ENCODE assay signal across 8 cellular contexts in genomic region chr1:155137129-155137528, GRCh38. TPM values are rescaled to one million over a fixed set of nuclear protein-coding genes. Genes with fewer than 3 reads are reported as not detected.
DNase-seq lines count a peak whose midpoint lies in the region; ATAC-seq and TF ChIP-seq lines count a peak whose summit lies in the region.

No MANE protein-coding gene starts in this region.

- H3K4me3 Mint-ChIP-seq in Caco-2 (ENCODE audit: unreplicated experiment) (peak overlapping the region; percentile 81), osteocyte (ENCODE audit: unreplicated experiment) (peak overlapping the region; percentile 95)

- no peak for DNase-seq in Caco-2
- DNase-seq in Panc1 (ENCODE audit: low read depth, low spot score): no peak
- DNase-seq in epithelial cell of prostate (ENCODE audit: low read depth, low spot score): no peak
- DNase-seq in osteocyte (ENCODE audit: extremely low spot score, unreplicated experiment): no peak
- no peak for DNase-seq in NCI-H1694 (lab: John Stamatoyannopoulos, UW)
- DNase-seq in DMS153 treated with DMSO at 0.1 percent for 48 hours (lab: John Stamatoyannopoulos, UW; ENCODE audit: unreplicated experiment): no peak

- H3K9me3 ChIP-seq in Caco-2 (no peaks in the 10 kb centered on the region), Panc1 (ENCODE audit: control insufficient read depth, insufficient read depth, low read depth, low read length) (no peaks in the 10 kb centered on the region)

- H3K9me3 Mint-ChIP-seq in Caco-2 (ENCODE audit: unreplicated experiment) (no peaks in the 10 kb centered on the region), osteocyte (ENCODE audit: unreplicated experiment) (no peaks in the 10 kb centered on the region)

- H3K27me3 ChIP-seq in Caco-2 (replicated peaks; ENCODE audit: control insufficient read depth, insufficient read depth, low read length) (no peaks in the 10 kb centered on the region), Panc1 (ENCODE audit: control insufficient read depth, insufficient read depth, low read length) (no peaks in the 10 kb centered on the region)

- intact Hi-C loops in Caco-2 (cut with micrococcal nuclease; ENCODE audit: unreplicated experiment) (no loop called here), Panc1 (cut with micrococcal nuclease; ENCODE audit: unreplicated experiment) (no loop called here)

- H3K4me1 ChIP-seq in Caco-2: peaks cover 9% of the 10 kb centered on the region
- H3K4me1 ChIP-seq in Panc1 (ENCODE audit: control insufficient read depth, insufficient read depth, low read length): peaks cover 30% of the 10 kb centered on the region

- H3K36me3 ChIP-seq in Caco-2 (ENCODE audit: control insufficient read depth, insufficient read depth, low read length) (peaks cover 11% of the 10 kb centered on the region), Panc1 (ENCODE audit: control insufficient read depth, insufficient read depth, low read length) (no peaks in the 10 kb centered on the region)

- TF ChIP-seq CTCF in Caco-2 (IDR thresholded peaks at IDR 0.05; ENCODE audit: insufficient read depth in 1 of 2, low read depth in 1 of 2, low read length in 1 of 2, severe bottlenecking in 1 of 2, unreplicated experiment in 1 of 2) (no peak), Panc1 (IDR thresholded peaks at IDR 0.05) (no peak), osteocyte (IDR thresholded peaks at IDR 0.05) (no peak)

- BruUV-seq in Caco-2 (replicated peaks; lab: Mats Ljungman, UMichigan): no TSS peak
- no TSS peak for BruUV-seq in Panc1 (replicated peaks; lab: Mats Ljungman, UMichigan)

- in situ Hi-C loops in Panc1 (cut with HindIII; ENCODE audit: low pct_unique_long_range_greater_than_20kb, low sequenced_read_pairs): no loop called here

- H3K27ac ChIP-seq in Panc1 (ENCODE audit: low read length): peak overlapping the region; percentile 93
- peak overlapping the region; percentile 99 for H3K27ac ChIP-seq in epithelial cell of prostate

- POLR2A ChIA-PET in Caco-2 (lab: Charles Lee): interaction anchor here (0.5 to 1.6 kb wide), 2 partner anchors 16 to 797 kb away, joined by 3 read pairs; partner anchors contain the start of gene KHDC4
- POLR2A ChIA-PET in Panc1 (lab: Charles Lee): interaction anchor here (0.8 kb wide), 1 partner anchor 9 kb away, joined by 3 read pairs; the partner anchor contains the start of gene EFNA1

- H3K4me3 ChIP-seq in Caco-2 (ENCODE audit: low read depth, low read length) (peak overlapping the region; percentile 29), Panc1 (ENCODE audit: low read depth in 2 of 2, low read length in 2 of 2) (peak overlapping the region; percentile 60 to 86)

- ATAC-seq in Panc1: no peak
- no peak for ATAC-seq in GM19328 (IDR thresholded peaks at IDR 0.05; ENCODE audit: unreplicated experiment)
- no peak for ATAC-seq in HG03045 (IDR thresholded peaks at IDR 0.05; ENCODE audit: unreplicated experiment)

- H3K36me3 Mint-ChIP-seq in Caco-2 (ENCODE audit: insufficient read depth, unreplicated experiment) (peaks cover 52% of the 10 kb centered on the region), osteocyte (ENCODE audit: unreplicated experiment) (peaks cover 11% of the 10 kb centered on the region)

- H3K27ac Mint-ChIP-seq in Caco-2 (ENCODE audit: unreplicated experiment) (peak overlapping the region; percentile 86), osteocyte (ENCODE audit: unreplicated experiment) (peak overlapping the region; percentile 99)

- H3K4me1 Mint-ChIP-seq in Caco-2 (ENCODE audit: low read depth, unreplicated experiment) (peaks cover 11% of the 10 kb centered on the region), osteocyte (ENCODE audit: unreplicated experiment) (peaks cover 53% of the 10 kb centered on the region)

- CTCF ChIA-PET in Caco-2 (lab: Charles Lee) (interaction anchor here (1.0 to 1.4 kb wide), 2 partner anchors 30 to 36 kb away, joined by 4 to 5 read pairs; partner anchors contain the start of gene KRTCAP2), Panc1 (lab: Charles Lee) (interaction anchor here (0.6 kb wide), 1 partner anchor 14 kb away, joined by 7 read pairs; no protein-coding TSS in a partner anchor)

- H3K27me3 Mint-ChIP-seq in Caco-2 (ENCODE audit: insufficient read depth, unreplicated experiment) (no peaks in the 10 kb centered on the region), osteocyte (ENCODE audit: unreplicated experiment) (peaks cover 10% of the 10 kb centered on the region)

RNA-seq across cellular contexts. Expression of gene SLC50A1, which starts 1.5 kb away (rescaled TPM):
- total RNA-seq in Caco-2 (2022): 38.4 and 43.6 TPM in 2 replicates
- total RNA-seq in Panc1 (2021; ENCODE audit: unreplicated experiment): 67.4 TPM
- polyA plus RNA-seq in Panc1 (2012; ENCODE audit: insufficient read length): 79.4 TPM
- total RNA-seq in osteocyte: 26.5 and 26.6 TPM in 2 replicates

RNA-seq across cellular contexts. Expression of gene DPM3, which starts 3.2 kb away (rescaled TPM):
- total RNA-seq in Caco-2 (2022) (27.8 and 30.7 TPM in 2 replicates), Panc1 (2021; ENCODE audit: unreplicated experiment) (66.0 TPM), osteocyte (61.3 and 64.4 TPM in 2 replicates)
- 89.1 TPM for polyA plus RNA-seq in Panc1 (2012; ENCODE audit: insufficient read length)

RNA-seq across cellular contexts. Expression of gene EFNA1, which starts 9.5 kb away (rescaled TPM):
- total RNA-seq in Caco-2 (2022) (42.5 and 47.9 TPM in 2 replicates), Panc1 (2021; ENCODE audit: unreplicated experiment) (23.8 TPM), osteocyte (29.3 and 31.3 TPM in 2 replicates)
- polyA plus RNA-seq in Panc1 (2012; ENCODE audit: insufficient read length): 37.9 TPM

RNA-seq across cellular contexts. Expression of gene KRTCAP2, which starts 36.0 kb away (rescaled TPM):
- total RNA-seq in Caco-2 (2022): 215 and 219 TPM in 2 replicates
- total RNA-seq in Panc1 (2021; ENCODE audit: unreplicated experiment): 155 TPM
- polyA plus RNA-seq in Panc1 (2012; ENCODE audit: insufficient read length): 207 TPM
- total RNA-seq in osteocyte: 190 and 201 TPM in 2 replicates

RNA-seq across cellular contexts. Expression of gene TRIM46, which starts 36.5 kb away (rescaled TPM):
- total RNA-seq in Caco-2 (2022) (0.11 TPM in 1 of 2 replicates, not detected in the other), Panc1 (2021; ENCODE audit: unreplicated experiment) (3.8 TPM), osteocyte (6.1 and 7.7 TPM in 2 replicates)
- 8.0 TPM for polyA plus RNA-seq in Panc1 (2012; ENCODE audit: insufficient read length)
